ENCODE assay signal across 25 cellular contexts in the genomic region with DNA sequence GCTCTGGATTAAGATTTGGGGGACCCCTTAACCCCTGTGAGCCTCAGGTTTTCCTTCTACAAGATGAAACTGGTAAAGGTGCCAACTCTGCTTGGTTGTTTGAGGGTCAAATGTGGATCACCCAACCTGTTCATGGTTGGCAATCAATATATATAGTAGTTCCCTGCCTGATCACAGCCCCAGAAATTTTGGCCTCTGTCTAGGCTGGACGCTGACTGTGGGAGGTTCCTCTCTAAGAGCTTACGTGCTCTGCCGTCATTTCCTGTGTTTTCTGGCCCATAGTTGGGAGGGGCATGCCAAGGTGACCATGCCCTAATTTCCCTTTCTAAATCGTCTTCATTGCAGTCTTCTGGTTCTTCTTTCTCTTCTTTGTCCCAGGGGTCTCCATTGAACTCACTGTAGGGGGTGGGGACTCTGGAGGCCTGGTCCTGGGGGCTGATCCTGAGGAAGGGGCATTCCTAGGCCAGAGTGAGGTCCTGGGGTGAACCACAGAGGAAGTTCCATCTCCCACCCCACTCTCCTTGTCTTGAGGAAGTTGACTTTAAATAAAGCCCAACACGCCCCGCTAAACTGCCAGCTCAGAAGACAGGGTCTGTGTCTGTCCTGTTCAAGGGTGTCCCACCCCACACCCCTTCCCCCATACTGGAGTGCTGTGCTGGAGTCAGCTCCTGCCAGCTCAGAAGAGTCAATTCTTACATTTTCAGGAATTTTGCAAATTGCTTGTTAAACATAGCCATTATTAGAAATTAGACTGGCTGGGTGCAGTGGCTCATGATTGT.
A peak's percentile ranks its signal among the peaks of the same experiment; 100 is the strongest.
DNase-seq lines count a peak whose midpoint lies in the region; ATAC-seq, FAIRE-seq and TF ChIP-seq lines count a peak whose summit lies in the region.
"Had no signal": no experiment of that assay in that cellular context is flagged by ENCODE, and none has a peak within 500 bp of the region (broad histone marks: within the 10 kb centered on the region; RNA-seq: fewer than 3 reads in every experiment).

No MANE protein-coding gene starts in this region.

- no peak overlapping the region for H3K27ac Mint-ChIP-seq in activated CD4-positive, alpha-beta memory T cell treated with anti-CD3 and anti-CD28 coated beads, Interleukin-2, amount 10 ng/mL, durations not matched to agents 7 days and 5 days
- no peak overlapping the region for H3K27ac Mint-ChIP-seq in activated CD4-positive, alpha-beta memory T cell treated with anti-CD3 and anti-CD28 coated beads for 36 hours
- H3K27ac Mint-ChIP-seq in natural killer cell, result peak overlapping the region in 1 of 2 donors; percentile 70
- no peak overlapping the region for H3K27ac Mint-ChIP-seq in activated T-helper 2 cell treated with anti-CD3 and anti-CD28 coated beads, Interferon-gamma antibody, Interleukin-2, Interleukin-4, amounts not matched to agents 10 μg/mL and 5 μg/mL and 100 μg/mL, durations not matched to agents 14 hours and 24 hours and 36 hours
- H3K27ac Mint-ChIP-seq: activated CD4-positive, alpha-beta T cell treated with anti-CD3 and anti-CD28 coated beads for 36 hours; CD8-positive, alpha-beta T cell; stimulated activated naive B cell treated with anti-CD40 and anti-IgM and Interleukin-4, amounts not matched to agents 10 μg/mL and 1 μg/mL and 100 μg/mL, for 72 hours; T-helper 1 cell treated with Interleukin-12 subunit alpha and Interleukin-12 subunit beta and Interleukin-4 antibody, amounts not matched to agents 30 μg/mL and 1 μg/mL, for 36 hours had no signal

- TF ChIP-seq CTCF in coronary artery (IDR thresholded peaks at IDR 0.05), result no peak
- TF ChIP-seq CTCF in natural killer cell (IDR thresholded peaks at IDR 0.05), result no peak
- no peak for TF ChIP-seq CTCF in GM10248 (IDR thresholded peaks at IDR 0.05; ENCODE audit: control extremely low read depth, extremely low read depth, low read depth, missing control alignments)

- no peaks in the 10 kb centered on the region for H3K36me3 Mint-ChIP-seq in activated CD4-positive, alpha-beta memory T cell treated with anti-CD3 and anti-CD28 coated beads, Interleukin-2, amount 10 ng/mL, durations not matched to agents 7 days and 5 days (ENCODE audit: low read depth)
- no peaks in the 10 kb centered on the region for H3K36me3 Mint-ChIP-seq in activated CD4-positive, alpha-beta memory T cell treated with anti-CD3 and anti-CD28 coated beads for 36 hours
- no peaks in the 10 kb centered on the region for H3K36me3 Mint-ChIP-seq in natural killer cell
- no peaks in the 10 kb centered on the region for H3K36me3 Mint-ChIP-seq in activated T-helper 2 cell treated with anti-CD3 and anti-CD28 coated beads, Interferon-gamma antibody, Interleukin-2, Interleukin-4, amounts not matched to agents 10 μg/mL and 5 μg/mL and 100 μg/mL, durations not matched to agents 14 hours and 24 hours and 36 hours (ENCODE audit: low read depth)
- H3K36me3 Mint-ChIP-seq: CD8-positive, alpha-beta T cell had no signal

- no peak overlapping the region for H3K27ac ChIP-seq in coronary artery
- H3K27ac ChIP-seq: 22Rv1, dorsolateral prefrontal cortex, testis had no signal

- no peaks in the 10 kb centered on the region for H3K9me3 Mint-ChIP-seq in activated CD4-positive, alpha-beta memory T cell treated with anti-CD3 and anti-CD28 coated beads, Interleukin-2, amount 10 ng/mL, durations not matched to agents 7 days and 5 days
- H3K9me3 Mint-ChIP-seq in activated CD4-positive, alpha-beta memory T cell treated with anti-CD3 and anti-CD28 coated beads for 36 hours, result peaks cover 5% of the 10 kb centered on the region
- H3K9me3 Mint-ChIP-seq in natural killer cell, result no peaks in the 10 kb centered on the region
- no peaks in the 10 kb centered on the region for H3K9me3 Mint-ChIP-seq in activated T-helper 2 cell treated with anti-CD3 and anti-CD28 coated beads, Interferon-gamma antibody, Interleukin-2, Interleukin-4, amounts not matched to agents 10 μg/mL and 5 μg/mL and 100 μg/mL, durations not matched to agents 14 hours and 24 hours and 36 hours
- H3K9me3 Mint-ChIP-seq: central memory CD8-positive, alpha-beta T cell; stimulated activated naive B cell treated with anti-CD40 and anti-IgM and Interleukin-4, amounts not matched to agents 10 μg/mL and 1 μg/mL and 100 μg/mL, for 72 hours had no signal

- intact Hi-C loops in activated CD4-positive, alpha-beta memory T cell treated with anti-CD3 and anti-CD28 coated beads for 36 hours (cut with micrococcal nuclease), result no loop called here
- intact Hi-C loops in natural killer cell (cut with micrococcal nuclease), result no loop called here
- intact Hi-C loops in activated T-helper 2 cell treated with anti-CD3 and anti-CD28 coated beads, Interferon-gamma antibody, Interleukin-2, Interleukin-4, amounts not matched to agents 10 μg/mL and 5 μg/mL and 100 μg/mL, durations not matched to agents 14 hours and 24 hours and 36 hours (cut with micrococcal nuclease), result loop anchor here (1.0 kb wide), 1 partner anchor 315 kb away; no protein-coding TSS in a partner anchor

- no peak overlapping the region for H3K4me3 ChIP-seq in coronary artery
- H3K4me3 ChIP-seq: dorsolateral prefrontal cortex, HAP-1, testis had no signal

- peak; percentile 2 for DNase-seq in activated CD4-positive, alpha-beta memory T cell treated with anti-CD3 and anti-CD28 coated beads, Interleukin-2, amount 10 ng/mL, durations not matched to agents 7 days and 5 days
- no peak for DNase-seq in activated CD4-positive, alpha-beta memory T cell treated with anti-CD3 and anti-CD28 coated beads for 36 hours
- DNase-seq in coronary artery (ENCODE audit: low spot score) (peak; percentile 40), natural killer cell (peak; percentile 12), urothelium cell line (ENCODE audit: low spot score) (no peak), GM10248 (ENCODE audit: extremely low spot score) (no peak)
- DNase-seq in activated T-helper 2 cell treated with anti-CD3 and anti-CD28 coated beads, Interferon-gamma antibody, Interleukin-2, Interleukin-4, amounts not matched to agents 10 μg/mL and 5 μg/mL and 100 μg/mL, durations not matched to agents 14 hours and 24 hours and 36 hours (ENCODE audit: low spot score), result no peak
- DNase-seq: activated CD4-positive, alpha-beta T cell treated with anti-CD3 and anti-CD28 coated beads for 36 hours; dorsolateral prefrontal cortex; glutamatergic neuron; Kasumi-1; left cardiac atrium; NCI-H187 treated with DMSO at 0.1 percent for 48 hours; NCI-H524 treated with DMSO at 0.1 percent for 48 hours; retina; stimulated activated CD4-positive, alpha-beta T cell treated with anti-CD3 and anti-CD28 coated beads, Interleukin-4, amount 100 ng/mL, for 1 hour; stimulated activated naive B cell treated with anti-CD40 and anti-IgM and Interleukin-4, amounts not matched to agents 10 μg/mL and 1 μg/mL and 100 μg/mL, for 72 hours; testis had no signal

- ATAC-seq in natural killer cell (peak; percentile 52 to 74 (median 65)), GM19467 (IDR thresholded peaks at IDR 0.05; ENCODE audit: unreplicated experiment) (no peak)
- ATAC-seq: activated CD4-positive, alpha-beta T cell treated with anti-CD3 and anti-CD28 coated beads for 36 hours; CD8-positive, alpha-beta T cell; left cardiac atrium had no signal

- POLR2A ChIA-PET in activated CD4-positive, alpha-beta memory T cell treated with anti-CD3 and anti-CD28 coated beads, Interleukin-2, amount 10 ng/mL, durations not matched to agents 7 days and 5 days (lab: Charles Lee), result no interaction called here
- POLR2A ChIA-PET in activated CD4-positive, alpha-beta memory T cell treated with anti-CD3 and anti-CD28 coated beads for 36 hours (lab: Charles Lee), result no interaction called here
- POLR2A ChIA-PET in GM10248 (lab: Yijun Ruan, JAX), result no interaction called here

- no peaks in the 10 kb centered on the region for H3K4me1 Mint-ChIP-seq in activated CD4-positive, alpha-beta memory T cell treated with anti-CD3 and anti-CD28 coated beads, Interleukin-2, amount 10 ng/mL, durations not matched to agents 7 days and 5 days
- no peaks in the 10 kb centered on the region for H3K4me1 Mint-ChIP-seq in activated CD4-positive, alpha-beta memory T cell treated with anti-CD3 and anti-CD28 coated beads for 36 hours (ENCODE audit: low read depth)
- peaks cover 6 to 11% of the 10 kb centered on the region in 2 donors for H3K4me1 Mint-ChIP-seq in natural killer cell
- no peaks in the 10 kb centered on the region for H3K4me1 Mint-ChIP-seq in activated T-helper 2 cell treated with anti-CD3 and anti-CD28 coated beads, Interferon-gamma antibody, Interleukin-2, Interleukin-4, amounts not matched to agents 10 μg/mL and 5 μg/mL and 100 μg/mL, durations not matched to agents 14 hours and 24 hours and 36 hours (ENCODE audit: low read depth)
- H3K4me1 Mint-ChIP-seq: activated CD4-positive, alpha-beta T cell treated with anti-CD3 and anti-CD28 coated beads for 36 hours; central memory CD8-positive, alpha-beta T cell had no signal

- no peak overlapping the region for H3K4me3 Mint-ChIP-seq in activated CD4-positive, alpha-beta memory T cell treated with anti-CD3 and anti-CD28 coated beads, Interleukin-2, amount 10 ng/mL, durations not matched to agents 7 days and 5 days
- H3K4me3 Mint-ChIP-seq in activated CD4-positive, alpha-beta memory T cell treated with anti-CD3 and anti-CD28 coated beads for 36 hours, result no peak overlapping the region
- no peak overlapping the region for H3K4me3 Mint-ChIP-seq in natural killer cell
- H3K4me3 Mint-ChIP-seq in activated T-helper 2 cell treated with anti-CD3 and anti-CD28 coated beads, Interferon-gamma antibody, Interleukin-2, Interleukin-4, amounts not matched to agents 10 μg/mL and 5 μg/mL and 100 μg/mL, durations not matched to agents 14 hours and 24 hours and 36 hours (ENCODE audit: low read depth), result no peak overlapping the region
- H3K4me3 Mint-ChIP-seq: activated CD4-positive, alpha-beta T cell treated with anti-CD3 and anti-CD28 coated beads for 36 hours; CD8-positive, alpha-beta T cell; central memory CD8-positive, alpha-beta T cell; stimulated activated naive B cell treated with anti-CD40 and anti-IgM and Interleukin-4, amounts not matched to agents 10 μg/mL and 1 μg/mL and 100 μg/mL, for 72 hours; T-helper 1 cell treated with Interleukin-12 subunit alpha and Interleukin-12 subunit beta and Interleukin-4 antibody, amounts not matched to agents 30 μg/mL and 1 μg/mL, for 36 hours had no signal

- peak; percentile 81 for FAIRE-seq in urothelium cell line (lab: Jason Lieb, UNC)
- FAIRE-seq: G401.6 had no signal

- H3K27me3 Mint-ChIP-seq in activated CD4-positive, alpha-beta memory T cell treated with anti-CD3 and anti-CD28 coated beads, Interleukin-2, amount 10 ng/mL, durations not matched to agents 7 days and 5 days, result peaks cover 3% of the 10 kb centered on the region
- H3K27me3 Mint-ChIP-seq in activated CD4-positive, alpha-beta memory T cell treated with anti-CD3 and anti-CD28 coated beads for 36 hours, result peaks cover 2% of the 10 kb centered on the region
- H3K27me3 Mint-ChIP-seq in natural killer cell (ENCODE audit: low read depth in 2 of 2), result peaks cover 2 to 9% of the 10 kb centered on the region in 2 donors
- H3K27me3 Mint-ChIP-seq in activated T-helper 2 cell treated with anti-CD3 and anti-CD28 coated beads, Interferon-gamma antibody, Interleukin-2, Interleukin-4, amounts not matched to agents 10 μg/mL and 5 μg/mL and 100 μg/mL, durations not matched to agents 14 hours and 24 hours and 36 hours (ENCODE audit: low read depth), result no peaks in the 10 kb centered on the region

- CTCF ChIA-PET in activated CD4-positive, alpha-beta memory T cell treated with anti-CD3 and anti-CD28 coated beads, Interleukin-2, amount 10 ng/mL, durations not matched to agents 7 days and 5 days (lab: Charles Lee), result no interaction called here
- CTCF ChIA-PET in activated CD4-positive, alpha-beta memory T cell treated with anti-CD3 and anti-CD28 coated beads for 36 hours (lab: Charles Lee), result no interaction called here
- CTCF ChIA-PET in GM10248 (lab: Yijun Ruan, JAX), result no interaction called here

Comparison
In these comparisons a context has a peak if more than half of its experiments do, and no peak if none do; other contexts are left out.
1. DNase-seq: peak in activated CD4-positive, alpha-beta memory T cell treated with anti-CD3 and anti-CD28 coated beads, Interleukin-2, amount 10 ng/mL, durations not matched to agents 7 days and 5 days (single experiment), coronary artery (single experiment) and natural killer cell (single experiment); none in activated CD4-positive, alpha-beta memory T cell treated with anti-CD3 and anti-CD28 coated beads for 36 hours (single experiment), urothelium cell line (single experiment), activated T-helper 2 cell treated with anti-CD3 and anti-CD28 coated beads, Interferon-gamma antibody, Interleukin-2, Interleukin-4, amounts not matched to agents 10 μg/mL and 5 μg/mL and 100 μg/mL, durations not matched to agents 14 hours and 24 hours and 36 hours (single experiment) and GM10248 (single experiment).